In genomic region chr18:13231151-13231550, GRCh38 we compare ENCODE assay signal across 24 cellular contexts. TPM values are rescaled to one million over a fixed set of nuclear protein-coding genes. Genes with fewer than 3 reads are reported as not detected.
A peak's percentile ranks its signal among the peaks of the same experiment; 100 is the strongest.
DNase-seq lines count a peak whose midpoint lies in the region; ATAC-seq, FAIRE-seq and TF ChIP-seq lines count a peak whose summit lies in the region.
"Had no signal": no experiment of that assay in that cellular context is flagged by ENCODE, and none has a peak within 500 bp of the region (broad histone marks: within the 10 kb centered on the region; RNA-seq: fewer than 3 reads in every experiment).

No MANE protein-coding gene starts in this region.

- no peak for ATAC-seq in GM21515 (IDR thresholded peaks at IDR 0.05; ENCODE audit: unreplicated experiment)
- ATAC-seq in HepG2, result no peak
- ATAC-seq: GM23338 had no signal

- no TSS peak for BruUV-seq in HepG2 (replicated peaks; lab: Mats Ljungman, UMichigan)

- no peak for TF ChIP-seq RAD21 in HepG2 (CRISPR knock-in tag; IDR thresholded peaks at IDR 0.05)

- H3K9me3 ChIP-seq in endodermal cell (ENCODE audit: control insufficient read depth, low read length), result no peaks in the 10 kb centered on the region
- no peaks in the 10 kb centered on the region for H3K9me3 ChIP-seq in HepG2 (ENCODE audit: low read length)
- H3K9me3 ChIP-seq: BE2C, Caco-2 had no signal

- H3K4me3 ChIP-seq in endodermal cell (ENCODE audit: low read length) (no peak overlapping the region), HepG2 (replicated peaks in 1 of 3; ENCODE audit: insufficient read depth in 1 of 3, low read depth in 2 of 3, low read length in 3 of 3) (no peak overlapping the region)
- H3K4me3 ChIP-seq: GM23338 had no signal

- H3K4me1 Mint-ChIP-seq in endodermal cell (peaks cover 9% of the 10 kb centered on the region), osteocyte (ENCODE audit: unreplicated experiment) (peaks cover 1% of the 10 kb centered on the region)

- no peak overlapping the region for H3K4me2 ChIP-seq in HepG2 (ENCODE audit: low read depth, low read length)
- H3K4me2 ChIP-seq: GM23338 had no signal

- H3K4me3 Mint-ChIP-seq in endodermal cell (no peak overlapping the region), osteocyte (ENCODE audit: unreplicated experiment) (no peak overlapping the region)
- H3K4me3 Mint-ChIP-seq: CD4-positive, alpha-beta T cell; GM23338 had no signal

- H3K36me3 Mint-ChIP-seq in endodermal cell (ENCODE audit: low read depth), result peaks cover 2% of the 10 kb centered on the region
- no peaks in the 10 kb centered on the region for H3K36me3 Mint-ChIP-seq in osteocyte (ENCODE audit: unreplicated experiment)

- H3K27ac Mint-ChIP-seq in endodermal cell (peak overlapping the region; percentile 33), osteocyte (ENCODE audit: unreplicated experiment) (no peak overlapping the region)
- H3K27ac Mint-ChIP-seq: CD4-positive, alpha-beta T cell; GM23338 had no signal

- no peak overlapping the region for H3K27ac ChIP-seq in endodermal cell (ENCODE audit: low read depth, low read length)
- H3K27ac ChIP-seq in HepG2 (ENCODE audit: extremely low read length, insufficient read depth, low read length), result no peak overlapping the region
- H3K27ac ChIP-seq: C4-2B, HL-60 had no signal

- intact Hi-C loops in HepG2 (cut with micrococcal nuclease; ENCODE audit: unreplicated experiment), result no loop called here

- H3K9me3 Mint-ChIP-seq in endodermal cell (no peaks in the 10 kb centered on the region), osteocyte (ENCODE audit: unreplicated experiment) (no peaks in the 10 kb centered on the region)
- H3K9me3 Mint-ChIP-seq: CD4-positive, alpha-beta T cell; GM23338 had no signal

- TF ChIP-seq EP300 in HepG2 (IDR thresholded peaks at IDR 0.05; ENCODE audit: low read depth in 2 of 2, low read length in 2 of 2), result no peak
- TF ChIP-seq EP300 in HepG2 (CRISPR knock-in tag; IDR thresholded peaks at IDR 0.05; ENCODE audit: borderline replicate concordance), result no peak

- peak; percentile 39 for DNase-seq in activated effector memory CD4-positive, alpha-beta T cell treated with anti-CD3 and anti-CD28 coated beads, Interleukin-2, amount 50 U/mL, for 16 hours
- DNase-seq in activated effector memory CD4-positive, alpha-beta T cell treated with Interleukin-2 at 50 U/mL for 16 hours, result no peak
- DNase-seq in endodermal cell (no peak), osteocyte (ENCODE audit: extremely low spot score, unreplicated experiment) (peak; percentile 79), urothelium cell line (ENCODE audit: low spot score) (no peak), occipital lobe (lab: John Stamatoyannopoulos, UW) (no peak), HepG2 (ENCODE audit: low spot score) (no peak)
- DNase-seq: ACHN; BE2C; Caco-2; CD4-positive, alpha-beta T cell; HCEC 1CT; IMR-90 had no signal

- FAIRE-seq in urothelium cell line (lab: Jason Lieb, UNC) (peak; percentile 95), HepG2 (lab: Jason Lieb, UNC) (no peak)
- FAIRE-seq: A204.1, D721Med, G401.6, GM12891, GM19239, H54 had no signal

- peaks cover 2% of the 10 kb centered on the region for H3K79me2 ChIP-seq in HepG2 (ENCODE audit: insufficient read depth, low read length)

- H3K4me1 ChIP-seq in endodermal cell (ENCODE audit: control insufficient read depth, insufficient read depth, low read length), result no peaks in the 10 kb centered on the region
- H3K4me1 ChIP-seq in HepG2 (ENCODE audit: insufficient read depth, low read length), result peaks cover 25% of the 10 kb centered on the region
- H3K4me1 ChIP-seq: BE2C, Caco-2 had no signal

- H3K9ac ChIP-seq in endodermal cell (ENCODE audit: extremely low read depth, low read length, poor library complexity, severe bottlenecking) (no peak overlapping the region), HepG2 (ENCODE audit: insufficient read depth, low read depth, low read length) (no peak overlapping the region)

- POLR2A ChIA-PET in HepG2 (lab: Yijun Ruan, JAX), result no interaction called here

- 92 to 97% methylated on average over 11 to 17 of the region's 17 CpGs for WGBS in endodermal cell (ENCODE audit: insufficient coverage in 1 of 2, insufficient read length in 1 of 2), 2 experiments
- WGBS in HepG2 (ENCODE audit: low lambda C conversion rate), result 91% methylated on average over 17 of the region's 17 CpGs

- H2AFZ ChIP-seq in HepG2 (ENCODE audit: low read length), result no peak overlapping the region
- H2AFZ ChIP-seq: GM23338 had no signal

- CTCF ChIA-PET in HepG2 (lab: Yijun Ruan, JAX; ENCODE audit: low intra/inter-chr PET ratio, low total read pairs), result no interaction called here

- no peaks in the 10 kb centered on the region for H3K27me3 Mint-ChIP-seq in endodermal cell (ENCODE audit: insufficient read depth)
- peaks cover 8% of the 10 kb centered on the region for H3K27me3 Mint-ChIP-seq in osteocyte (ENCODE audit: unreplicated experiment)
- H3K27me3 Mint-ChIP-seq: CD4-positive, alpha-beta T cell had no signal

- no peaks in the 10 kb centered on the region for H3K36me3 ChIP-seq in endodermal cell (ENCODE audit: control insufficient read depth, insufficient read depth, low read length)
- H3K36me3 ChIP-seq in HepG2 (replicated peaks in 1 of 2; ENCODE audit: control insufficient read depth in 1 of 2, insufficient read depth in 2 of 2, low read length in 2 of 2), result no peaks in the 10 kb centered on the region; a peak in 1 of 5 replicates
- H3K36me3 ChIP-seq: BE2C had no signal

- in situ Hi-C loops in HepG2 (cut with HindIII; ENCODE audit: extremely low pct_ligation_motif_present, low pct_unique_long_range_greater_than_20kb), result no loop called here

- 0 out of 2 replicates have a peak, but pooled peaks cover 2% of the 10 kb centered on the region for H4K20me1 ChIP-seq in HepG2 (ENCODE audit: insufficient read depth, low read length)

- no peaks in the 10 kb centered on the region for H3K27me3 ChIP-seq in endodermal cell (ENCODE audit: control insufficient read depth, insufficient read depth, low read length, poor library complexity, severe bottlenecking)
- H3K27me3 ChIP-seq in HepG2 (ENCODE audit: control insufficient read depth in 1 of 2, insufficient read depth in 2 of 2, low read length in 2 of 2), result no peaks in the 10 kb centered on the region
- H3K27me3 ChIP-seq: BE2C had no signal

- no peak for TF ChIP-seq POLR2A in HepG2 (IDR thresholded peaks at IDR 0.05; ENCODE audit: insufficient read depth in 1 of 2, low read depth in 2 of 2, low read length in 2 of 2)

- TF ChIP-seq CTCF in endodermal cell (conservative IDR thresholded peaks at IDR 0.05) (no peak), osteocyte (IDR thresholded peaks at IDR 0.05) (no peak), HepG2 (CRISPR knock-in tag; IDR thresholded peaks at IDR 0.05) (no peak)

TF ChIP-seq in HepG2, 621 proteins besides CTCF, POLR2A, EP300 and RAD21 (continues in another document):
- no peak for TF ChIP-seq ZSCAN5A (CRISPR knock-in tag; IDR thresholded peaks at IDR 0.05; ENCODE audit: borderline replicate concordance)

RNA-seq across cellular contexts. Expression of gene LDLRAD4, which starts 12.6 kb away (rescaled TPM):
- total RNA-seq in endodermal cell (10 to 100 TPM; 14.9 to 15.1 TPM), osteocyte (18.7 and 20.4 TPM in 2 replicates), occipital lobe (129 TPM), HepG2 (2016; rRNA removed; fragmentation: Illumina TruSeq; extraction: Trizol) (10.4 and 13.6 TPM in 2 replicates)
- polyA plus RNA-seq in endodermal cell (2013, experiment 1 of 2), result 22.2 TPM
- polyA plus RNA-seq in endodermal cell (2013, experiment 2 of 2), result 26.3 TPM
- 6.1 and 8.9 TPM in 2 replicates for total RNA-seq in HepG2 (2016; cell fraction: cytosol; rRNA removed; fragmentation: Illumina TruSeq; extraction: Trizol; ENCODE audit: low read depth)
- total RNA-seq in HepG2 (2016; cell fraction: insoluble cytoplasmic fraction; rRNA removed; fragmentation: Illumina TruSeq; extraction: Trizol), result 12.4 and 15.9 TPM in 2 replicates
- total RNA-seq in HepG2 (2016; cell fraction: membrane; rRNA removed; fragmentation: Illumina TruSeq; extraction: Trizol), result 11.2 and 12.8 TPM in 2 replicates
- total RNA-seq in HepG2 (2016; cell fraction: nucleus; rRNA removed; fragmentation: Illumina TruSeq; extraction: Trizol), result 18.3 and 32.5 TPM in 2 replicates
- 11.8 and 20.9 TPM in 2 replicates for polyA plus RNA-seq in HepG2 (2011; rRNA removed)
- 7.9 and 14.0 TPM in 2 replicates for polyA plus RNA-seq in HepG2 (2011; cell fraction: cytosol; rRNA removed)
- 35.4 and 60.5 TPM in 2 replicates for polyA plus RNA-seq in HepG2 (2011; cell fraction: nucleus; rRNA removed)
- polyA plus RNA-seq in HepG2 (2012), result 7.9 and 15.6 TPM in 2 replicates
- polyA plus RNA-seq in HepG2 (2016; cell fraction: cytosol; fragmentation: Illumina TruSeq; extraction: Trizol; ENCODE audit: low read depth), result 9.0 and 9.7 TPM in 2 replicates
- 12.7 and 13.9 TPM in 2 replicates for polyA plus RNA-seq in HepG2 (2016; cell fraction: insoluble cytoplasmic fraction; fragmentation: Illumina TruSeq; extraction: Trizol; ENCODE audit: low read depth)
- 12.9 and 14.9 TPM in 2 replicates for polyA plus RNA-seq in HepG2 (2016; cell fraction: membrane; fragmentation: Illumina TruSeq; extraction: Trizol; ENCODE audit: low read depth)
- polyA plus RNA-seq in HepG2 (2016; cell fraction: nucleus; fragmentation: Illumina TruSeq; extraction: Trizol; ENCODE audit: insufficient read depth, low read depth), result 20.5 and 30.2 TPM in 2 replicates
- polyA minus RNA-seq in HepG2 (2011; rRNA and poly(A)+ RNA removed; ENCODE audit: low replicate concordance), result 0.19 and 17.1 TPM in 2 replicates
- polyA minus RNA-seq in HepG2 (2011; cell fraction: cytosol; rRNA and poly(A)+ RNA removed), result 5.8 and 10.2 TPM in 2 replicates
- polyA minus RNA-seq in HepG2 (2011; cell fraction: nucleus; rRNA and poly(A)+ RNA removed), result 34.9 and 52.0 TPM in 2 replicates
- total RNA-seq: HT1080, IMR-90 had no signal
- polyA plus RNA-seq: IMR-90 had no signal

Comparison
In these comparisons a context has a peak if more than half of its experiments do, and no peak if none do; other contexts are left out.
1. DNase-seq: peak in activated effector memory CD4-positive, alpha-beta T cell treated with anti-CD3 and anti-CD28 coated beads, Interleukin-2, amount 50 U/mL, for 16 hours (single experiment) and osteocyte (single experiment); none in activated effector memory CD4-positive, alpha-beta T cell treated with Interleukin-2 at 50 U/mL for 16 hours (single experiment), endodermal cell (single experiment), urothelium cell line (single experiment), occipital lobe (single experiment) and HepG2 (single experiment).